11 cellular contexts compared by ENCODE assay signal in genomic region chr1:78831731-78832360, GRCh38.
A peak's percentile ranks its signal among the peaks of the same experiment; 100 is the strongest.
DNase-seq lines count a peak whose midpoint lies in the region; ATAC-seq and TF ChIP-seq lines count a peak whose summit lies in the region.
"Had no signal": no experiment of that assay in that cellular context is flagged by ENCODE, and none has a peak within 500 bp of the region (broad histone marks: within the 10 kb centered on the region; RNA-seq: fewer than 3 reads in every experiment).

No MANE protein-coding gene starts in this region.

- DNase-seq in LHCN-M2 (ENCODE audit: low read depth) = peak; percentile 97
- peak; percentile 82 for DNase-seq in choroid plexus epithelial cell (ENCODE audit: low read depth)
- peak; percentile 49 for DNase-seq in pulmonary artery endothelial cell (ENCODE audit: low read depth, low spot score)
- no peak for DNase-seq in NCI-H1092 (lab: John Stamatoyannopoulos, UW)
- no peak for DNase-seq in naive thymus-derived CD4-positive, alpha-beta T cell
- no peak for DNase-seq in NCI-H1105 treated with DMSO at 0.1 percent for 48 hours (lab: John Stamatoyannopoulos, UW)
- DNase-seq in activated CD8-positive, alpha-beta T cell treated with anti-CD3 and anti-CD28 coated beads for 36 hours = no peak
- DNase-seq: central memory CD4-positive, alpha-beta T cell; NCI-H2107 had no signal

- POLR2A ChIA-PET in naive thymus-derived CD4-positive, alpha-beta T cell (lab: Charles Lee) = no interaction called here
- POLR2A ChIA-PET in activated CD8-positive, alpha-beta T cell treated with anti-CD3 and anti-CD28 coated beads for 36 hours (lab: Charles Lee) = no interaction called here

- no peaks in the 10 kb centered on the region for H3K36me3 Mint-ChIP-seq in naive thymus-derived CD4-positive, alpha-beta T cell
- H3K36me3 Mint-ChIP-seq in activated CD8-positive, alpha-beta T cell treated with anti-CD3 and anti-CD28 coated beads for 36 hours (ENCODE audit: low read depth) = no peaks in the 10 kb centered on the region

- ATAC-seq in GM18511 (IDR thresholded peaks at IDR 0.05; ENCODE audit: unreplicated experiment) = peak; percentile 41
- no peak for ATAC-seq in naive thymus-derived CD4-positive, alpha-beta T cell
- ATAC-seq in activated CD8-positive, alpha-beta T cell treated with anti-CD3 and anti-CD28 coated beads for 36 hours = no peak

- H3K4me1 Mint-ChIP-seq in naive thymus-derived CD4-positive, alpha-beta T cell = peaks cover 2 to 15% (median 7%) of the 10 kb centered on the region in 7 donors
- peaks cover 15% of the 10 kb centered on the region for H3K4me1 Mint-ChIP-seq in activated CD8-positive, alpha-beta T cell treated with anti-CD3 and anti-CD28 coated beads for 36 hours (ENCODE audit: low read depth)

- no peak overlapping the region for H3K4me3 Mint-ChIP-seq in naive thymus-derived CD4-positive, alpha-beta T cell
- no peak overlapping the region for H3K4me3 Mint-ChIP-seq in activated CD8-positive, alpha-beta T cell treated with anti-CD3 and anti-CD28 coated beads for 36 hours

- CTCF ChIA-PET in naive thymus-derived CD4-positive, alpha-beta T cell (lab: Charles Lee) = no interaction called here
- CTCF ChIA-PET in activated CD8-positive, alpha-beta T cell treated with anti-CD3 and anti-CD28 coated beads for 36 hours (lab: Charles Lee) = no interaction called here

- intact Hi-C loops in naive thymus-derived CD4-positive, alpha-beta T cell (cut with micrococcal nuclease) = no loop called here
- intact Hi-C loops in activated CD8-positive, alpha-beta T cell treated with anti-CD3 and anti-CD28 coated beads for 36 hours (cut with micrococcal nuclease) = no loop called here

- no peak overlapping the region for H3K27ac ChIP-seq in naive thymus-derived CD4-positive, alpha-beta T cell (ENCODE audit: low read depth, low read length)
- H3K27ac ChIP-seq: neutrophil had no signal

- peaks cover 0 to under 1% of the 10 kb centered on the region in 2 donors for H3K4me1 ChIP-seq in naive thymus-derived CD4-positive, alpha-beta T cell (ENCODE audit: control insufficient read depth in 2 of 2, insufficient read depth in 2 of 2, low read length in 2 of 2)

- H3K9me3 Mint-ChIP-seq in naive thymus-derived CD4-positive, alpha-beta T cell = peaks cover 0 to 1% (median 0%) of the 10 kb centered on the region in 11 donors
- H3K9me3 Mint-ChIP-seq in activated CD8-positive, alpha-beta T cell treated with anti-CD3 and anti-CD28 coated beads for 36 hours = no peaks in the 10 kb centered on the region

- TF ChIP-seq CTCF in choroid plexus epithelial cell (conservative IDR thresholded peaks at IDR 0.05; ENCODE audit: low read depth, low read length) = no peak
- TF ChIP-seq CTCF in activated CD8-positive, alpha-beta T cell treated with anti-CD3 and anti-CD28 coated beads for 36 hours (IDR thresholded peaks at IDR 0.05) = no peak

- H3K36me3 ChIP-seq in naive thymus-derived CD4-positive, alpha-beta T cell (ENCODE audit: control insufficient read depth in 2 of 3, insufficient read depth in 3 of 3, low read length in 3 of 3) = no peaks in the 10 kb centered on the region
- H3K36me3 ChIP-seq: neutrophil had no signal

- H3K27me3 Mint-ChIP-seq in naive thymus-derived CD4-positive, alpha-beta T cell = peaks cover 0 to 17% (median 7%) of the 10 kb centered on the region in 5 donors
- H3K27me3 Mint-ChIP-seq in activated CD8-positive, alpha-beta T cell treated with anti-CD3 and anti-CD28 coated beads for 36 hours = no peaks in the 10 kb centered on the region

- no peaks in the 10 kb centered on the region for H3K9me3 ChIP-seq in naive thymus-derived CD4-positive, alpha-beta T cell (ENCODE audit: control insufficient read depth in 2 of 3, low read length in 3 of 3)
- H3K9me3 ChIP-seq: neutrophil had no signal

- no peak overlapping the region for H3K4me3 ChIP-seq in choroid plexus epithelial cell (ENCODE audit: low read depth, low read length)
- H3K4me3 ChIP-seq in naive thymus-derived CD4-positive, alpha-beta T cell (ENCODE audit: low read length) = no peak overlapping the region

- H3K27ac Mint-ChIP-seq in naive thymus-derived CD4-positive, alpha-beta T cell = no peak overlapping the region
- H3K27ac Mint-ChIP-seq in activated CD8-positive, alpha-beta T cell treated with anti-CD3 and anti-CD28 coated beads for 36 hours = no peak overlapping the region

- peaks cover 0 to 3% of the 10 kb centered on the region in 2 donors for H3K27me3 ChIP-seq in naive thymus-derived CD4-positive, alpha-beta T cell (ENCODE audit: control insufficient read depth in 2 of 2, insufficient read depth in 2 of 2, low read length in 2 of 2)
- H3K27me3 ChIP-seq: neutrophil had no signal

Comparison
In these comparisons a context has a peak if more than half of its experiments do, and no peak if none do; other contexts are left out.
1. DNase-seq: peak in LHCN-M2 (single experiment), choroid plexus epithelial cell (single experiment) and pulmonary artery endothelial cell (single experiment); none in NCI-H1092 (single experiment), naive thymus-derived CD4-positive, alpha-beta T cell (0 of 9), NCI-H1105 treated with DMSO at 0.1 percent for 48 hours (single experiment) and activated CD8-positive, alpha-beta T cell treated with anti-CD3 and anti-CD28 coated beads for 36 hours (single experiment).